ENCODE assay signal across 28 cellular contexts in the genomic region with DNA sequence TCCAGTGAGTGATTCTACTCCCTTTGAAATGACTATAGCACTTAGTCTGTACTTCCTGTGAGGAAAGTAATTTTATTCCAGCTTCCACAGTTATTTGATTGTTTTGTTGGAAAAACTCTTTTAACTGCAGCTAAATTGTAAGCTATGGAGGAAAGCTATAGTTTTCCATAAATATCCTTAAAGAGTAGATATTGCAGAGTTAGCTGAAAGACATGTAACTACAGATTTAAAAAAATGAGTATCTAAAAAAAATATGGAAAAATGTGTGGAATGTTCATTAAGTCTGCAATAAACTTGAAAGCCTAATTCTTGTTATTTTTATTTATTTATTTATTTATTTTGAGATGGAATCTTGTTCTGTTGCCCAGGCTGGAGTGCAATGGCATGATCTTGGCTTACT. TPM values are rescaled to one million over a fixed set of nuclear protein-coding genes. Genes with fewer than 3 reads are reported as not detected.
"Had no signal": no experiment of that assay in that cellular context is flagged by ENCODE, and none has a peak within 500 bp of the region (broad histone marks: within the 10 kb centered on the region; RNA-seq: fewer than 3 reads in every experiment).

No MANE protein-coding gene starts in this region.

- H3K4me3 ChIP-seq: stomach, suprapubic skin, testis, thoracic aorta, thyroid gland, tibial artery, tibial nerve, transverse colon, upper lobe of left lung, upper lobe of right lung, uterus, vagina had no signal

- ATAC-seq: stimulated activated effector memory CD8-positive, alpha-beta T cell treated with anti-CD3 and anti-CD28 coated beads, Interleukin-12 subunit alpha, Interleukin-12 subunit beta, amount 100 ng/mL, for 72 hours; stimulated activated memory B cell treated with anti-CD40 and anti-IgM and Interleukin-4, amounts not matched to agents 10 μg/mL and 1 μg/mL and 100 μg/mL, for 72 hours; stimulated activated naive B cell treated with anti-CD40 and anti-IgM and Interleukin-4, amounts not matched to agents 10 μg/mL and 1 μg/mL and 100 μg/mL, for 72 hours; stimulated activated naive CD8-positive, alpha-beta T cell treated with anti-CD3 and anti-CD28 coated beads, Interleukin-15, amount 100 ng/mL, for 72 hours; stimulated activated naive CD8-positive, alpha-beta T cell treated with anti-CD3 and anti-CD28 coated beads, Interleukin-15, Interleukin-2, amounts not matched to agents 100 U/mL and 50 U/mL, for 24 hours; upper lobe of right lung had no signal

- H3K27me3 ChIP-seq: stomach, suprapubic skin, testis, thyroid gland, tibial artery, tibial nerve, transverse colon, upper lobe of left lung, upper lobe of right lung, uterus, vagina had no signal

- H3K27ac ChIP-seq: stomach, suprapubic skin, testis, thoracic aorta, thyroid gland, tibial artery, tibial nerve, transverse colon, upper lobe of left lung, upper lobe of right lung, uterus, vagina had no signal

- H3K4me1 ChIP-seq: suprapubic skin, tibial artery, transverse colon, uterus had no signal

- H3K36me3 ChIP-seq: stomach, suprapubic skin, thoracic aorta, thyroid gland, tibial artery, tibial nerve, transverse colon, upper lobe of left lung, upper lobe of right lung, uterus, vagina had no signal

- H3K27ac Mint-ChIP-seq: stimulated activated effector memory CD8-positive, alpha-beta T cell treated with anti-CD3 and anti-CD28 coated beads, Interleukin-12 subunit alpha, Interleukin-12 subunit beta, amount 100 ng/mL, for 72 hours; stimulated activated memory B cell treated with anti-CD40 and anti-IgM and Interleukin-4, amounts not matched to agents 10 μg/mL and 1 μg/mL and 100 μg/mL, for 72 hours; stimulated activated naive B cell treated with anti-CD40 and anti-IgM and Interleukin-4, amounts not matched to agents 10 μg/mL and 1 μg/mL and 100 μg/mL, for 72 hours; stimulated activated naive CD8-positive, alpha-beta T cell treated with anti-CD3 and anti-CD28 coated beads, Interleukin-15, amount 100 ng/mL, for 72 hours; stimulated activated naive CD8-positive, alpha-beta T cell treated with anti-CD3 and anti-CD28 coated beads, Interleukin-15, Interleukin-2, amounts not matched to agents 100 ng/mL and 50 ng/mL, for 24 hours; type B pancreatic cell had no signal

- H3K27me3 Mint-ChIP-seq: stimulated activated memory B cell treated with anti-CD40 and anti-IgM and Interleukin-4, amounts not matched to agents 10 μg/mL and 1 μg/mL and 100 μg/mL, for 72 hours; stimulated activated naive CD8-positive, alpha-beta T cell treated with anti-CD3 and anti-CD28 coated beads, Interleukin-15, amount 100 ng/mL, for 72 hours; stimulated activated naive CD8-positive, alpha-beta T cell treated with anti-CD3 and anti-CD28 coated beads, Interleukin-15, Interleukin-2, amounts not matched to agents 100 ng/mL and 50 ng/mL, for 24 hours; type B pancreatic cell had no signal

- H3K36me3 Mint-ChIP-seq: stimulated activated effector memory CD8-positive, alpha-beta T cell treated with anti-CD3 and anti-CD28 coated beads, Interleukin-12 subunit alpha, Interleukin-12 subunit beta, amount 100 ng/mL, for 72 hours; stimulated activated memory B cell treated with anti-CD40 and anti-IgM and Interleukin-4, amounts not matched to agents 10 μg/mL and 1 μg/mL and 100 μg/mL, for 72 hours; stimulated activated naive B cell treated with anti-CD40 and anti-IgM and Interleukin-4, amounts not matched to agents 10 μg/mL and 1 μg/mL and 100 μg/mL, for 72 hours had no signal

- H3K4me3 Mint-ChIP-seq: stimulated activated effector memory CD8-positive, alpha-beta T cell treated with anti-CD3 and anti-CD28 coated beads, Interleukin-12 subunit alpha, Interleukin-12 subunit beta, amount 100 ng/mL, for 72 hours; stimulated activated memory B cell treated with anti-CD40 and anti-IgM and Interleukin-4, amounts not matched to agents 10 μg/mL and 1 μg/mL and 100 μg/mL, for 72 hours; stimulated activated naive B cell treated with anti-CD40 and anti-IgM and Interleukin-4, amounts not matched to agents 10 μg/mL and 1 μg/mL and 100 μg/mL, for 72 hours; stimulated activated naive CD8-positive, alpha-beta T cell treated with anti-CD3 and anti-CD28 coated beads, Interleukin-15, amount 100 ng/mL, for 72 hours; stimulated activated naive CD8-positive, alpha-beta T cell treated with anti-CD3 and anti-CD28 coated beads, Interleukin-15, Interleukin-2, amounts not matched to agents 100 ng/mL and 50 ng/mL, for 24 hours; type B pancreatic cell had no signal

- DNase-seq: stimulated activated CD4-positive, alpha-beta T cell treated with anti-CD3 and anti-CD28 coated beads, Interleukin-2, amount 100 ng/mL, for 48 hours; stimulated activated CD4-positive, alpha-beta T cell treated with anti-CD3 and anti-CD28 coated beads, Interleukin-4, amount 100 ng/mL, for 1 hour; stimulated activated CD4-positive, alpha-beta T cell treated with anti-CD3 and anti-CD28 coated beads, Interleukin-4, amount 100 ng/mL, for 24 hours; stimulated activated CD4-positive, alpha-beta T cell treated with anti-CD3 and anti-CD28 coated beads, Interleukin-4, amount 100 ng/mL, for 4 hours; stimulated activated CD8-positive, alpha-beta memory T cell treated with anti-CD3 and anti-CD28 coated beads, Interleukin-4, amount 100 ng/mL, for 48 hours; stimulated activated naive B cell treated with anti-CD40 and anti-IgM and Interleukin-4, amounts not matched to agents 10 μg/mL and 1 μg/mL and 100 μg/mL, for 72 hours; stimulated activated naive CD4-positive, alpha-beta T cell; stimulated activated naive CD4-positive, alpha-beta T cell treated with Interleukin-2 at 50 U/mL for 16 hours; stimulated activated naive CD8-positive, alpha-beta T cell treated with anti-CD3 and anti-CD28 coated beads, Interleukin-15, amount 100 ng/mL, for 72 hours; stimulated activated naive CD8-positive, alpha-beta T cell treated with anti-CD3 and anti-CD28 coated beads, Interleukin-15, Interleukin-2, amounts not matched to agents 100 U/mL and 50 U/mL, for 24 hours; stomach; substantia nigra; testis; thyroid gland; tibial artery; transverse colon; trophoblast cell; upper lobe of left lung; upper lobe of right lung; uterus had no signal

- H3K9me3 ChIP-seq: testis, thoracic aorta, thyroid gland, transverse colon, upper lobe of left lung, upper lobe of right lung, uterus, vagina had no signal

- H3K4me1 Mint-ChIP-seq: stimulated activated effector memory CD8-positive, alpha-beta T cell treated with anti-CD3 and anti-CD28 coated beads, Interleukin-12 subunit alpha, Interleukin-12 subunit beta, amount 100 ng/mL, for 72 hours; stimulated activated memory B cell treated with anti-CD40 and anti-IgM and Interleukin-4, amounts not matched to agents 10 μg/mL and 1 μg/mL and 100 μg/mL, for 72 hours; stimulated activated naive B cell treated with anti-CD40 and anti-IgM and Interleukin-4, amounts not matched to agents 10 μg/mL and 1 μg/mL and 100 μg/mL, for 72 hours; stimulated activated naive CD8-positive, alpha-beta T cell treated with anti-CD3 and anti-CD28 coated beads, Interleukin-15, amount 100 ng/mL, for 72 hours had no signal

- H3K9me3 Mint-ChIP-seq: stimulated activated memory B cell treated with anti-CD40 and anti-IgM and Interleukin-4, amounts not matched to agents 10 μg/mL and 1 μg/mL and 100 μg/mL, for 72 hours; stimulated activated naive CD8-positive, alpha-beta T cell treated with anti-CD3 and anti-CD28 coated beads, Interleukin-15, Interleukin-2, amounts not matched to agents 100 ng/mL and 50 ng/mL, for 24 hours had no signal

RNA-seq across cellular contexts. Expression of gene AQP4, which starts 56.8 kb away (rescaled TPM):
- total RNA-seq: thoracic aorta had no signal
